ENCODE assay signal across 28 cellular contexts in genomic region chr22:48322907-48323306, GRCh38.
"Had no signal": no experiment of that assay in that cellular context is flagged by ENCODE, and none has a peak within 500 bp of the region (broad histone marks: within the 10 kb centered on the region; RNA-seq: fewer than 3 reads in every experiment).

No MANE protein-coding gene starts in this region.

- ATAC-seq: activated CD4-positive, alpha-beta T cell treated with anti-CD3 and anti-CD28 coated beads for 36 hours; activated CD8-positive, alpha-beta T cell treated with anti-CD3 and anti-CD28 coated beads, Interleukin-2, amount 10 ng/mL, durations not matched to agents 7 days and 5 days; activated naive CD4-positive, alpha-beta T cell treated with anti-CD3 and anti-CD28 coated beads, Interleukin-2, amount 50 U/mL, for 72 hours; activated T-cell treated with anti-CD3 and anti-CD28 coated beads, Interleukin-2, amount 50 U/mL, for 72 hours; esophagus mucosa; gastrocnemius medialis; heart left ventricle; T-helper 17 cell had no signal

- H3K9me3 ChIP-seq: ascending aorta, colonic mucosa had no signal

- DNase-seq: activated CD4-positive, alpha-beta memory T cell treated with anti-CD3 and anti-CD28 coated beads for 36 hours; activated CD4-positive, alpha-beta T cell treated with anti-CD3 and anti-CD28 coated beads for 36 hours; activated CD4-positive, alpha-beta T cell treated with anti-CD3 and anti-CD28 coated beads, Interleukin-2, amount 10 ng/mL, durations not matched to agents 24 days and 14 days; activated CD4-positive, CD25-positive, alpha-beta regulatory T cell; activated CD4-positive, CD25-positive, alpha-beta regulatory T cell treated with anti-CD3 and anti-CD28 coated beads, Interleukin-2, amount 50 U/mL, for 72 hours; activated CD8-positive, alpha-beta memory T cell treated with anti-CD3 and anti-CD28 coated beads, Interleukin-2, amount 50 U/mL, for 48 hours; activated CD8-positive, alpha-beta T cell treated with anti-CD3 and anti-CD28 coated beads, Interleukin-2, amount 10 ng/mL, durations not matched to agents 7 days and 5 days; activated gamma-delta T cell; activated naive CD4-positive, alpha-beta T cell; activated naive CD4-positive, alpha-beta T cell treated with anti-CD3 and anti-CD28 coated beads, Interleukin-2, amount 10 ng/mL, durations not matched to agents 7 days and 5 days; activated naive CD8-positive, alpha-beta T cell treated with anti-CD3 and anti-CD28 coated beads, Interleukin-2, amount 10 ng/mL, durations not matched to agents 7 days and 5 days; activated T-cell treated with anti-CD3 and anti-CD28 coated beads for 4 hours; activated T-cell treated with anti-CD3 and anti-CD28 coated beads, Interleukin-2, amount 50 U/mL, for 24 hours; activated T-cell treated with anti-CD3 and anti-CD28 coated beads, Interleukin-2, amount 50 U/mL, for 72 hours; central memory CD4-positive, alpha-beta T cell; cerebellar nuclear complex; colonic mucosa; effector CD8-positive, alpha-beta T cell; foreskin fibroblast; gastrocnemius medialis; glutamatergic neuron; heart left ventricle; T-helper 17 cell had no signal

- H3K27ac ChIP-seq: ascending aorta, breast epithelium, cardiac muscle cell, colonic mucosa, gastrocnemius medialis, heart left ventricle had no signal

- H3K4me1 ChIP-seq: ascending aorta, breast epithelium, colonic mucosa, gastrocnemius medialis, heart left ventricle had no signal

- H3K4me3 ChIP-seq: ascending aorta, breast epithelium, cardiac muscle cell, colonic mucosa, gastrocnemius medialis, heart left ventricle had no signal

- H3K27me3 ChIP-seq: ascending aorta, cardiac muscle cell, colonic mucosa, gastrocnemius medialis had no signal

- H3K36me3 ChIP-seq: ascending aorta, breast epithelium, cardiac muscle cell, colonic mucosa, gastrocnemius medialis, heart left ventricle had no signal
